24 cellular contexts compared by ENCODE assay signal in genomic region chr4:136002316-136002715, GRCh38.
DNase-seq lines count a peak whose midpoint lies in the region; TF ChIP-seq lines count a peak whose summit lies in the region.
"Had no signal": no experiment of that assay in that cellular context is flagged by ENCODE, and none has a peak within 500 bp of the region (broad histone marks: within the 10 kb centered on the region; RNA-seq: fewer than 3 reads in every experiment).

No MANE protein-coding gene starts in this region.

- H3K9me3 Mint-ChIP-seq in MCF 10A (ENCODE audit: unreplicated experiment) = no peaks in the 10 kb centered on the region
- H3K9me3 Mint-ChIP-seq: CD14-positive monocyte had no signal

- no peaks in the 10 kb centered on the region for H3K36me3 ChIP-seq in breast epithelium
- H3K36me3 ChIP-seq: BE2C, HAP-1 had no signal

- no peak for TF ChIP-seq POLR2A in breast epithelium (IDR thresholded peaks at IDR 0.05)

- H3K36me3 Mint-ChIP-seq in MCF 10A (ENCODE audit: insufficient read depth, unreplicated experiment) = no peaks in the 10 kb centered on the region
- H3K36me3 Mint-ChIP-seq: CD14-positive monocyte; CD8-positive, alpha-beta memory T cell had no signal

- no peaks in the 10 kb centered on the region for H3K4me1 ChIP-seq in breast epithelium
- H3K4me1 ChIP-seq: BE2C, HAP-1 had no signal

- peak; percentile 7 for DNase-seq in MCF 10A (ENCODE audit: unreplicated experiment)
- no peak for DNase-seq in breast epithelium (ENCODE audit: low spot score in 2 of 2)
- DNase-seq in RKO (ENCODE audit: low spot score) = peak; percentile 80
- peak; percentile 4 for DNase-seq in choroid plexus epithelial cell (ENCODE audit: low read depth)
- no peak for DNase-seq in stimulated activated naive CD4-positive, alpha-beta T cell (lab: John Stamatoyannopoulos, UW)
- no peak for DNase-seq in activated naive CD4-positive, alpha-beta T cell (lab: John Stamatoyannopoulos, UW)
- no peak for DNase-seq in NCI-H774 (lab: John Stamatoyannopoulos, UW)
- DNase-seq in stimulated activated CD4-positive, alpha-beta T cell treated with anti-CD3 and anti-CD28 coated beads, Interleukin-12 subunit alpha, Interleukin-12 subunit beta, amount 100 ng/mL, for 4 hours = no peak
- DNase-seq: 8988T; ACHN; BE2C; CD8-positive, alpha-beta memory T cell; GM23248; HFFc6; IMR-90; KG1; NCI-H1092; NCI-H1417 treated with DMSO at 0.1 percent for 48 hours; NCI-H187; NCI-H526 treated with DMSO at 0.1 percent for 48 hours; SHP77 treated with DMSO at 0.1 percent for 48 hours had no signal

- no peaks in the 10 kb centered on the region for H3K9me3 ChIP-seq in breast epithelium
- H3K9me3 ChIP-seq: BE2C, HAP-1 had no signal

- peaks cover 3% of the 10 kb centered on the region for H3K27me3 Mint-ChIP-seq in MCF 10A (ENCODE audit: insufficient read depth, unreplicated experiment)
- H3K27me3 Mint-ChIP-seq: CD8-positive, alpha-beta memory T cell had no signal

- H3K4me3 Mint-ChIP-seq in MCF 10A (ENCODE audit: unreplicated experiment) = no peak overlapping the region
- H3K4me3 Mint-ChIP-seq: CD14-positive monocyte; CD8-positive, alpha-beta memory T cell; HFFc6 had no signal

- H3K4me3 ChIP-seq in breast epithelium (no peak overlapping the region), choroid plexus epithelial cell (ENCODE audit: low read depth, low read length) (no peak overlapping the region)
- H3K4me3 ChIP-seq: GM23248, HAP-1, SK-N-MC had no signal

- no peak for TF ChIP-seq CTCF in MCF 10A (IDR thresholded peaks at IDR 0.05; ENCODE audit: unreplicated experiment)
- no peak for TF ChIP-seq CTCF in breast epithelium (IDR thresholded peaks at IDR 0.05)
- no peak for TF ChIP-seq CTCF in choroid plexus epithelial cell (conservative IDR thresholded peaks at IDR 0.05; ENCODE audit: low read depth, low read length)

- H3K27me3 ChIP-seq in breast epithelium = no peaks in the 10 kb centered on the region
- H3K27me3 ChIP-seq: BE2C had no signal

- POLR2A ChIA-PET in MCF 10A (lab: Yijun Ruan, JAX) = no interaction called here

- H3K27ac Mint-ChIP-seq in MCF 10A (ENCODE audit: low read depth, unreplicated experiment) = no peak overlapping the region
- H3K27ac Mint-ChIP-seq: CD14-positive monocyte; CD8-positive, alpha-beta memory T cell; HFFc6 had no signal

- CTCF ChIA-PET in MCF 10A (lab: Yijun Ruan, JAX) = no interaction called here

- no peak overlapping the region for H3K27ac ChIP-seq in breast epithelium
- H3K27ac ChIP-seq: GM23248, SK-N-MC had no signal

- no TSS peak for BruUV-seq in MCF 10A (replicated peaks; lab: Mats Ljungman, UMichigan)

- intact Hi-C loops in MCF 10A (cut with micrococcal nuclease) = no loop called here
- intact Hi-C loops in breast epithelium (cut with DNase I; ENCODE audit: low total_unique reads) = no loop called here

- H3K4me1 Mint-ChIP-seq in MCF 10A (ENCODE audit: insufficient read depth, unreplicated experiment) = no peaks in the 10 kb centered on the region
- H3K4me1 Mint-ChIP-seq: CD14-positive monocyte; CD8-positive, alpha-beta memory T cell had no signal

Comparison
In these comparisons a context has a peak if more than half of its experiments do, and no peak if none do; other contexts are left out.
1. DNase-seq: peak in MCF 10A (single experiment), RKO (single experiment) and choroid plexus epithelial cell (single experiment); none in breast epithelium (0 of 2), stimulated activated naive CD4-positive, alpha-beta T cell (0 of 6), activated naive CD4-positive, alpha-beta T cell (0 of 4), NCI-H774 (single experiment) and stimulated activated CD4-positive, alpha-beta T cell treated with anti-CD3 and anti-CD28 coated beads, Interleukin-12 subunit alpha, Interleukin-12 subunit beta, amount 100 ng/mL, for 4 hours (single experiment).